ENCODE assay signal across 24 cellular contexts in genomic region chr2:223976635-223977226, GRCh38. TPM values are rescaled to one million over a fixed set of nuclear protein-coding genes. Genes with fewer than 3 reads are reported as not detected.
DNase-seq lines count a peak whose midpoint lies in the region; ATAC-seq, FAIRE-seq and TF ChIP-seq lines count a peak whose summit lies in the region.
"Had no signal": no experiment of that assay in that cellular context is flagged by ENCODE, and none has a peak within 500 bp of the region (broad histone marks: within the 10 kb centered on the region; RNA-seq: fewer than 3 reads in every experiment).

No MANE protein-coding gene starts in this region.

- TF ChIP-seq POLR2A in endothelial cell of umbilical vein (IDR thresholded peaks at IDR 0.05; ENCODE audit: low read depth, low read length), result no peak
- no peak for TF ChIP-seq POLR2A in erythroblast (IDR thresholded peaks at IDR 0.05; ENCODE audit: low read length)

- ATAC-seq in SK-N-SH treated with all-trans-retinoic acid at 6 μM for 48 hours, result peak; percentile 76
- no peak for ATAC-seq in HG03342 (IDR thresholded peaks at IDR 0.05; ENCODE audit: unreplicated experiment)
- ATAC-seq: activated CD8-positive, alpha-beta memory T cell treated with anti-CD3 and anti-CD28 coated beads, Interleukin-2, amount 10 ng/mL, durations not matched to agents 7 days and 5 days had no signal

- no peaks in the 10 kb centered on the region for H3K9me3 ChIP-seq in endothelial cell of umbilical vein (replicated peaks; ENCODE audit: control insufficient read depth, insufficient read depth, low read length)
- H3K9me3 ChIP-seq: esophagus muscularis mucosa had no signal

- no peak overlapping the region for H3K4me3 Mint-ChIP-seq in activated naive CD4-positive, alpha-beta T cell treated with anti-CD3 and anti-CD28 coated beads, Interleukin-2, amount 10 ng/mL, durations not matched to agents 7 days and 5 days
- H3K4me3 Mint-ChIP-seq: activated CD8-positive, alpha-beta memory T cell treated with anti-CD3 and anti-CD28 coated beads, Interleukin-2, amount 10 ng/mL, durations not matched to agents 7 days and 5 days; dendritic cell treated with granulocyte-macrophage colony-stimulating factor and Interleukin-4, amounts not matched to agents 40 ng/mL and 50 ng/mL, for 4 days; memory B cell; naive B cell had no signal

- no peak overlapping the region for H2AFZ ChIP-seq in endothelial cell of umbilical vein (ENCODE audit: low read depth, low read length)

- BruUV-seq in endothelial cell of umbilical vein (replicated peaks; lab: Mats Ljungman, UMichigan), result no TSS peak

- no peaks in the 10 kb centered on the region for H3K27me3 Mint-ChIP-seq in activated naive CD4-positive, alpha-beta T cell treated with anti-CD3 and anti-CD28 coated beads, Interleukin-2, amount 10 ng/mL, durations not matched to agents 7 days and 5 days
- H3K27me3 Mint-ChIP-seq: activated CD8-positive, alpha-beta memory T cell treated with anti-CD3 and anti-CD28 coated beads, Interleukin-2, amount 10 ng/mL, durations not matched to agents 7 days and 5 days; dendritic cell treated with granulocyte-macrophage colony-stimulating factor and Interleukin-4, amounts not matched to agents 40 ng/mL and 50 ng/mL, for 4 days; memory B cell; naive B cell had no signal

- no peaks in the 10 kb centered on the region for H3K9me1 ChIP-seq in endothelial cell of umbilical vein (replicated peaks; ENCODE audit: control insufficient read depth, extremely low read depth, insufficient read depth, low read length)

- no peaks in the 10 kb centered on the region for H4K20me1 ChIP-seq in endothelial cell of umbilical vein (replicated peaks; ENCODE audit: control insufficient read depth, extremely low read depth, insufficient read depth, low read length)

- H3K27ac ChIP-seq in endothelial cell of umbilical vein (ENCODE audit: insufficient read depth, low read depth, low read length), result peak overlapping the region; percentile 20
- H3K27ac ChIP-seq: esophagus muscularis mucosa, SK-N-MC had no signal

- H3K36me3 Mint-ChIP-seq in activated naive CD4-positive, alpha-beta T cell treated with anti-CD3 and anti-CD28 coated beads, Interleukin-2, amount 10 ng/mL, durations not matched to agents 7 days and 5 days, result no peaks in the 10 kb centered on the region
- H3K36me3 Mint-ChIP-seq: activated CD8-positive, alpha-beta memory T cell treated with anti-CD3 and anti-CD28 coated beads, Interleukin-2, amount 10 ng/mL, durations not matched to agents 7 days and 5 days; naive B cell had no signal

- H3K27me3 ChIP-seq in endothelial cell of umbilical vein (ENCODE audit: control insufficient read depth in 2 of 2, insufficient read depth in 2 of 2, low read length in 2 of 2), result no peaks in the 10 kb centered on the region
- H3K27me3 ChIP-seq: esophagus muscularis mucosa had no signal

- FAIRE-seq in endothelial cell of umbilical vein (lab: Jason Lieb, UNC), result peak; percentile 92
- FAIRE-seq: GM12891, HTR-8/SVneo had no signal

- dilution Hi-C loops in endothelial cell of umbilical vein (cut with MboI; ENCODE audit: extremely low pct_ligation_motif_present, low sequenced_read_pairs), result no loop called here

- CTCF ChIA-PET in endothelial cell of umbilical vein (lab: Charles Lee), result interaction anchor here (1.4 to 3.3 kb wide), 3 partner anchors 10 to 307 kb away, joined by 4 to 22 read pairs (median 17); no protein-coding TSS in a partner anchor
- CTCF ChIA-PET in activated naive CD4-positive, alpha-beta T cell treated with anti-CD3 and anti-CD28 coated beads, Interleukin-2, amount 10 ng/mL, durations not matched to agents 7 days and 5 days (lab: Charles Lee), result interaction anchor here (1.0 to 1.4 kb wide), 3 partner anchors 86 to 310 kb away, joined by 3 to 4 read pairs (median 3); no protein-coding TSS in a partner anchor

- no peak for TF ChIP-seq CTCF in endothelial cell of umbilical vein (IDR thresholded peaks at IDR 0.05; ENCODE audit: extremely low read depth in 1 of 2, insufficient read depth in 1 of 2, low read depth in 1 of 2, low read length in 2 of 2)

- H3K4me3 ChIP-seq in endothelial cell of umbilical vein (replicated peaks in 1 of 3; ENCODE audit: insufficient read depth in 1 of 3, low read depth in 1 of 3, low read length in 3 of 3), result no peak overlapping the region
- H3K4me3 ChIP-seq: esophagus muscularis mucosa, SK-N-MC had no signal

- intact Hi-C loops in endothelial cell of umbilical vein (cut with micrococcal nuclease), result loop anchor here (5.0 kb wide), 1 partner anchor 1766 kb away; no protein-coding TSS in a partner anchor

- no peak overlapping the region for H3K27ac Mint-ChIP-seq in activated naive CD4-positive, alpha-beta T cell treated with anti-CD3 and anti-CD28 coated beads, Interleukin-2, amount 10 ng/mL, durations not matched to agents 7 days and 5 days
- H3K27ac Mint-ChIP-seq: activated CD8-positive, alpha-beta memory T cell treated with anti-CD3 and anti-CD28 coated beads, Interleukin-2, amount 10 ng/mL, durations not matched to agents 7 days and 5 days; dendritic cell treated with granulocyte-macrophage colony-stimulating factor and Interleukin-4, amounts not matched to agents 40 ng/mL and 50 ng/mL, for 4 days; memory B cell; naive B cell had no signal

- H3K9ac ChIP-seq in endothelial cell of umbilical vein (replicated peaks; ENCODE audit: extremely low read depth, insufficient read depth, low read length), result no peak overlapping the region

- POLR2A ChIA-PET in endothelial cell of umbilical vein (lab: Charles Lee), result no interaction called here

- H3K9me3 Mint-ChIP-seq in activated naive CD4-positive, alpha-beta T cell treated with anti-CD3 and anti-CD28 coated beads, Interleukin-2, amount 10 ng/mL, durations not matched to agents 7 days and 5 days, result no peaks in the 10 kb centered on the region
- H3K9me3 Mint-ChIP-seq: dendritic cell treated with granulocyte-macrophage colony-stimulating factor and Interleukin-4, amounts not matched to agents 40 ng/mL and 50 ng/mL, for 4 days; memory B cell; naive B cell had no signal

- peak; percentile 52 for DNase-seq in HS-5 (ENCODE audit: low read depth)
- DNase-seq in endothelial cell of umbilical vein (ENCODE audit: low read depth, low spot score), result peak; percentile 81
- peak; percentile 50 for DNase-seq in renal cortical epithelial cell (ENCODE audit: low read depth)
- no peak for DNase-seq in stimulated activated CD4-positive, alpha-beta T cell treated with anti-CD3 and anti-CD28 coated beads, Interleukin-2, amount 100 ng/mL, for 48 hours
- no peak for DNase-seq in activated naive CD4-positive, alpha-beta T cell treated with anti-CD3 and anti-CD28 coated beads, Interleukin-2, amount 10 ng/mL, durations not matched to agents 7 days and 5 days
- no peak for DNase-seq in erythroblast (lab: John Stamatoyannopoulos, UW)
- DNase-seq: activated CD8-positive, alpha-beta memory T cell treated with anti-CD3 and anti-CD28 coated beads, Interleukin-2, amount 10 ng/mL, durations not matched to agents 7 days and 5 days; activated effector memory CD4-positive, alpha-beta T cell treated with Interleukin-2 at 50 U/mL for 16 hours; anterior cingulate cortex; GF-D8; islet precursor cell; naive B cell; NCI-H1417 treated with DMSO at 0.1 percent for 48 hours; NCI-H748 treated with DMSO at 0.1 percent for 48 hours; OCI-M1; T1000 had no signal

- H3K4me1 ChIP-seq in endothelial cell of umbilical vein (ENCODE audit: control insufficient read depth, extremely low read depth, insufficient read depth, low read length), result peaks cover 6% of the 10 kb centered on the region
- H3K4me1 ChIP-seq: esophagus muscularis mucosa had no signal

- no peaks in the 10 kb centered on the region for H3K4me1 Mint-ChIP-seq in activated naive CD4-positive, alpha-beta T cell treated with anti-CD3 and anti-CD28 coated beads, Interleukin-2, amount 10 ng/mL, durations not matched to agents 7 days and 5 days
- H3K4me1 Mint-ChIP-seq: activated CD8-positive, alpha-beta memory T cell treated with anti-CD3 and anti-CD28 coated beads, Interleukin-2, amount 10 ng/mL, durations not matched to agents 7 days and 5 days; memory B cell; naive B cell had no signal

- no peak overlapping the region for H3K4me2 ChIP-seq in endothelial cell of umbilical vein (ENCODE audit: insufficient read depth, low read length)

- H3K79me2 ChIP-seq in endothelial cell of umbilical vein (ENCODE audit: control insufficient read depth, insufficient read depth, low read length), result no peaks in the 10 kb centered on the region

- H3K36me3 ChIP-seq in endothelial cell of umbilical vein (ENCODE audit: control insufficient read depth in 2 of 2, extremely low read depth in 1 of 2, insufficient read depth in 2 of 2, low read length in 2 of 2), result no peaks in the 10 kb centered on the region
- H3K36me3 ChIP-seq: esophagus muscularis mucosa had no signal

TF ChIP-seq in SK-N-SH treated with all-trans-retinoic acid at 6 μM for 48 hours, 23 proteins besides CTCF, POLR2A, EP300 and RAD21:
- TF ChIP-seq ISL1 (CRISPR knock-in tag; IDR thresholded peaks at IDR 0.05) (peak; percentile 61; the same call in 1 of the 2 replicates), CSDC2 (CRISPR knock-in tag; IDR thresholded peaks at IDR 0.05) (no peak)

TF ChIP-seq in endothelial cell of umbilical vein, 7 proteins besides CTCF, POLR2A, EP300 and RAD21:
- TF ChIP-seq JUN (IDR thresholded peaks at IDR 0.05; ENCODE audit: borderline replicate concordance, insufficient read depth, insufficient read length, low read depth), result peak; percentile 63
- TF ChIP-seq FOS (IDR thresholded peaks at IDR 0.05; ENCODE audit: borderline replicate concordance, insufficient read depth, low read length), result peak; percentile 55
- no peak for TF ChIP-seq MYC (IDR thresholded peaks at IDR 0.05; ENCODE audit: low read depth, low read length)

RNA-seq across cellular contexts. Expression of gene MRPL44, which starts 19.5 kb away (rescaled TPM):
- total RNA-seq in endothelial cell of umbilical vein, result 27.7 and 31.5 TPM in 2 replicates
- polyA plus RNA-seq in endothelial cell of umbilical vein, result 17.1 and 19.2 TPM in 2 replicates
- 19.0 and 19.7 TPM in 2 replicates for polyA plus RNA-seq in endothelial cell of umbilical vein (2011; cell fraction: cytosol; rRNA removed)
- 9.5 and 10.3 TPM in 2 replicates for polyA plus RNA-seq in endothelial cell of umbilical vein (2011; cell fraction: nucleus; rRNA removed)
- 24.2 and 27.9 TPM in 2 replicates for polyA plus RNA-seq in endothelial cell of umbilical vein (2012)
- 6.6 and 6.7 TPM in 2 replicates for polyA minus RNA-seq in endothelial cell of umbilical vein
- polyA minus RNA-seq in endothelial cell of umbilical vein (2011; cell fraction: cytosol; rRNA and poly(A)+ RNA removed), result 14.2 TPM
- 6.2 and 8.1 TPM in 2 replicates for polyA minus RNA-seq in endothelial cell of umbilical vein (2011; cell fraction: nucleus; rRNA and poly(A)+ RNA removed)
- 48.8 and 48.9 TPM in 2 replicates for total RNA-seq in renal cortical epithelial cell

RNA-seq across cellular contexts. Expression of gene WDFY1, which starts 31.6 kb away (rescaled TPM):
- 66.0 and 68.7 TPM in 2 replicates for total RNA-seq in endothelial cell of umbilical vein
- polyA plus RNA-seq in endothelial cell of umbilical vein, result 48.9 and 54.7 TPM in 2 replicates
- polyA plus RNA-seq in endothelial cell of umbilical vein (2011; cell fraction: cytosol; rRNA removed), result 34.6 and 37.4 TPM in 2 replicates
- 134 and 138 TPM in 2 replicates for polyA plus RNA-seq in endothelial cell of umbilical vein (2011; cell fraction: nucleus; rRNA removed)
- 65.7 and 67.9 TPM in 2 replicates for polyA plus RNA-seq in endothelial cell of umbilical vein (2012)
- polyA minus RNA-seq in endothelial cell of umbilical vein, result 390 and 408 TPM in 2 replicates
- polyA minus RNA-seq in endothelial cell of umbilical vein (2011; cell fraction: cytosol; rRNA and poly(A)+ RNA removed), result 12.9 TPM
- polyA minus RNA-seq in endothelial cell of umbilical vein (2011; cell fraction: nucleus; rRNA and poly(A)+ RNA removed), result 164 and 166 TPM in 2 replicates
- total RNA-seq in renal cortical epithelial cell, result 69.5 and 85.4 TPM in 2 replicates

Comparison
In these comparisons a context has a peak if more than half of its experiments do, and no peak if none do; other contexts are left out.
1. DNase-seq: peak in HS-5 (single experiment), endothelial cell of umbilical vein (single experiment) and renal cortical epithelial cell (single experiment); none in stimulated activated CD4-positive, alpha-beta T cell treated with anti-CD3 and anti-CD28 coated beads, Interleukin-2, amount 100 ng/mL, for 48 hours (0 of 2), activated naive CD4-positive, alpha-beta T cell treated with anti-CD3 and anti-CD28 coated beads, Interleukin-2, amount 10 ng/mL, durations not matched to agents 7 days and 5 days (single experiment) and erythroblast (0 of 2).